In genomic region chr1:151058682-151059341, GRCh38 we compare ENCODE assay signal across 1 cellular context.
TF ChIP-seq lines count a peak whose summit lies in the region.

No MANE protein-coding gene starts in this region.

TF ChIP-seq in K562, 482 proteins besides CTCF, POLR2A, EP300 and RAD21:
- TF ChIP-seq SAP30 (IDR thresholded peaks at IDR 0.05; ENCODE audit: borderline replicate concordance, insufficient read depth, low read depth, low read length, poor library complexity, severe bottlenecking) (peak; percentile 30), ZNF609 (CRISPR knock-in tag; IDR thresholded peaks at IDR 0.05; ENCODE audit: borderline replicate concordance) (peak; percentile 14; the same call in 1 of the 2 replicates), TAF15 (IDR thresholded peaks at IDR 0.05; ENCODE audit: low read depth, low read length) (no peak), ZNF274 (IDR thresholded peaks at IDR 0.05; ENCODE audit: borderline replicate concordance, low read depth, low read length) (peak; percentile 20; the same call in 1 of the 2 replicates), SPI1 (IDR thresholded peaks at IDR 0.05; ENCODE audit: borderline replicate concordance, low read depth, low read length) (peak; percentile 15; the same call in 1 of the 2 replicates), TAL1 (IDR thresholded peaks at IDR 0.05) (0 out of 2 replicates have a peak, but pooled peaks have one; percentile 2), ELF1 (tag; IDR thresholded peaks at IDR 0.05) (0 out of 2 replicates have a peak, but pooled peaks have one; percentile 1), ZNF592 (IDR thresholded peaks at IDR 0.05) (no peak), GATA2 (CRISPR knock-in tag; IDR thresholded peaks at IDR 0.05) (no peak), CHD1 (IDR thresholded peaks at IDR 0.05; ENCODE audit: low read length) (peak; percentile 21), PRMT5 (CRISPR knock-in tag; IDR thresholded peaks at IDR 0.05) (no peak), NELFE (IDR thresholded peaks at IDR 0.05; ENCODE audit: insufficient read depth, insufficient read length) (no peak), NR3C1 (CRISPR knock-in tag; IDR thresholded peaks at IDR 0.05) (peak; percentile 86; the same call in 1 of the 2 replicates), GABPB1 (CRISPR knock-in tag; IDR thresholded peaks at IDR 0.05) (peak; percentile 0; the same call in 1 of the 2 replicates), RBFOX2 (IDR thresholded peaks at IDR 0.05; ENCODE audit: low read depth, low read length) (peak; percentile 38; the same call in 1 of the 2 replicates)
